In genomic region chr1:186082235-186082937, GRCh38 we compare ENCODE assay signal across 9 cellular contexts.
A peak's percentile ranks its signal among the peaks of the same experiment; 100 is the strongest.
DNase-seq lines count a peak whose midpoint lies in the region; ATAC-seq, FAIRE-seq and TF ChIP-seq lines count a peak whose summit lies in the region.
"Had no signal": no experiment of that assay in that cellular context is flagged by ENCODE, and none has a peak within 500 bp of the region (broad histone marks: within the 10 kb centered on the region; RNA-seq: fewer than 3 reads in every experiment).

No MANE protein-coding gene starts in this region.

- H3K79me1 ChIP-seq in H9 (ENCODE audit: insufficient read depth, low read depth, low read length, poor library complexity, severe bottlenecking) = no peaks in the 10 kb centered on the region

- H3T11ph ChIP-seq in H9 (ENCODE audit: low read length) = no peak overlapping the region

- peak overlapping the region; percentile 22 for H3K4me3 ChIP-seq in OCI-LY7 (ENCODE audit: low read depth, low read length, poor library complexity, severe bottlenecking)
- H3K4me3 ChIP-seq in lower lobe of right lung = no peak overlapping the region
- no peak overlapping the region for H3K4me3 ChIP-seq in aorta (ENCODE audit: low read length in 2 of 2)
- H3K4me3 ChIP-seq: A549 had no signal

- no TSS peak for BruUV-seq in OCI-LY7 (replicated peaks; lab: Mats Ljungman, UMichigan)

- no peaks in the 10 kb centered on the region for H3K79me2 ChIP-seq in H9 (ENCODE audit: insufficient read depth, low read length)
- no peaks in the 10 kb centered on the region for H3K79me2 ChIP-seq in OCI-LY7 (ENCODE audit: insufficient read depth, low read depth, low read length)

- peak overlapping the region in 2 of 3 experiments; percentile 6 to 88; a peak in 3 of 7 replicates for H3K27ac Mint-ChIP-seq in H9

- no peaks in the 10 kb centered on the region for H3K36me3 Mint-ChIP-seq in H9 (ENCODE audit: insufficient read depth in 1 of 3, low read depth in 3 of 3)

- TF ChIP-seq CTCF in H9 (conservative IDR thresholded peaks at IDR 0.05) = no peak
- TF ChIP-seq CTCF in OCI-LY7 (conservative IDR thresholded peaks at IDR 0.05; ENCODE audit: low read length) = no peak
- TF ChIP-seq CTCF in lower lobe of right lung (IDR thresholded peaks at IDR 0.05) = no peak

- H3K9ac ChIP-seq in H9 (ENCODE audit: extremely low read depth, insufficient read length, low read length) = no peak overlapping the region

- no peak overlapping the region for H3K56ac ChIP-seq in H9 (ENCODE audit: insufficient read length, low read depth, low read length)

- no peaks in the 10 kb centered on the region for H3K9me3 Mint-ChIP-seq in H9

- H2AK5ac ChIP-seq in H9 (ENCODE audit: insufficient read length, low read length) = no peak overlapping the region

- H3K23ac ChIP-seq in H9 (ENCODE audit: insufficient read length, low read depth, low read length) = no peak overlapping the region

- intact Hi-C loops in OCI-LY7 (cut with micrococcal nuclease; ENCODE audit: unreplicated experiment) (no loop called here), lower lobe of right lung (cut with DNase I) (no loop called here), aorta (cut with DNase I) (no loop called here)

- no peak overlapping the region for H3K14ac ChIP-seq in H9 (ENCODE audit: insufficient read depth, low read length)

- H3K36me3 ChIP-seq in OCI-LY7 (ENCODE audit: insufficient read depth, low read length) (no peaks in the 10 kb centered on the region), lower lobe of right lung (no peaks in the 10 kb centered on the region), aorta (ENCODE audit: control insufficient read depth in 1 of 2, insufficient read depth in 2 of 2, low read length in 1 of 2) (peaks cover 6% of the 10 kb centered on the region in 2 donors)

- H2BK12ac ChIP-seq in H9 (ENCODE audit: insufficient read length, low read depth, low read length) = no peak overlapping the region

- no CpG with 5 or more reads among the region's 6 CpGs for WGBS in H9 (ENCODE audit: extremely low coverage, insufficient read length, low lambda C conversion rate)
- WGBS in aorta, 2 donors = 44 to 49% methylated on average over 6 of the region's 6 CpGs

- CTCF ChIA-PET in OCI-LY7 (lab: Charles Lee; ENCODE audit: unreplicated experiment) = no interaction called here

- peak; percentile 65 to 83 for ATAC-seq in lower lobe of right lung
- peak; percentile 40 for ATAC-seq in aorta (ENCODE audit: low FRiP score)
- ATAC-seq: A549 had no signal

- H3K27ac ChIP-seq in H9 (ENCODE audit: insufficient read length, low read depth, low read length) (no peak overlapping the region), OCI-LY7 (ENCODE audit: low read depth, low read length, poor library complexity, severe bottlenecking) (peak overlapping the region; percentile 14), lower lobe of right lung (peak overlapping the region; percentile 14), aorta (ENCODE audit: low read depth in 1 of 2, low read length in 2 of 2) (peak overlapping the region in 1 of 2 donors; percentile 54)
- H3K27ac ChIP-seq: A549 had no signal

- H3K23me2 ChIP-seq in H9 (ENCODE audit: insufficient read length, low read depth, low read length, poor library complexity, severe bottlenecking) = no peaks in the 10 kb centered on the region

- H2BK120ac ChIP-seq in H9 (ENCODE audit: low read depth, low read length, poor library complexity, severe bottlenecking) = no peak overlapping the region

- H3K9me3 ChIP-seq in H9 (ENCODE audit: control insufficient read depth, low read depth, low read length) (no peaks in the 10 kb centered on the region), OCI-LY7 (ENCODE audit: low read length) (no peaks in the 10 kb centered on the region), lower lobe of right lung (no peaks in the 10 kb centered on the region), aorta (ENCODE audit: control insufficient read depth, low read length) (no peaks in the 10 kb centered on the region)
- H3K9me3 ChIP-seq: A549 had no signal

- H4K8ac ChIP-seq in H9 (replicated peaks; ENCODE audit: insufficient read length, low read depth, low read length) = no peak overlapping the region

- H4K5ac ChIP-seq in H9 (ENCODE audit: insufficient read length, low read depth, low read length) = no peak overlapping the region

- no peak overlapping the region for H3K4ac ChIP-seq in H9 (ENCODE audit: low read depth, low read length)

- no peak overlapping the region for H2BK5ac ChIP-seq in H9 (ENCODE audit: insufficient read length, low read length)

- H3K4me2 ChIP-seq in H9 (ENCODE audit: insufficient read depth, insufficient read length, low read length) = no peak overlapping the region
- H3K4me2 ChIP-seq in OCI-LY7 (ENCODE audit: low read length) = peak overlapping the region; percentile 69
- H3K4me2 ChIP-seq: A549 had no signal

- no peak overlapping the region for H3K4me3 Mint-ChIP-seq in H9

- no peak overlapping the region for H2AFZ ChIP-seq in H9 (ENCODE audit: low read length)
- H2AFZ ChIP-seq in OCI-LY7 (ENCODE audit: low read length) = peak overlapping the region; percentile 65; the same call in 1 of the 2 replicates

- H3K4me1 ChIP-seq in H9 (ENCODE audit: insufficient read depth, low read length) (no peaks in the 10 kb centered on the region), OCI-LY7 (ENCODE audit: insufficient read depth, low read length, poor library complexity, severe bottlenecking) (peaks cover 24% of the 10 kb centered on the region), lower lobe of right lung (no peaks in the 10 kb centered on the region), aorta (ENCODE audit: control insufficient read depth in 1 of 2, insufficient read depth in 2 of 2, low read length in 2 of 2) (no peaks in the 10 kb centered on the region)
- H3K4me1 ChIP-seq: A549 had no signal

- H4K20me1 ChIP-seq in H9 (ENCODE audit: control insufficient read depth, insufficient read depth, insufficient read length) (no peaks in the 10 kb centered on the region), OCI-LY7 (ENCODE audit: insufficient read depth, low read length) (no peaks in the 10 kb centered on the region)

- H3K27me3 Mint-ChIP-seq in H9 (ENCODE audit: low read depth) = no peaks in the 10 kb centered on the region

- POLR2A ChIA-PET in OCI-LY7 (lab: Charles Lee) = interaction anchor here (0.6 to 1.6 kb wide), 8 partner anchors 9 to 305 kb away, joined by 3 to 5 read pairs (median 4); no protein-coding TSS in a partner anchor

- no peaks in the 10 kb centered on the region for H3K9me2 ChIP-seq in OCI-LY7 (ENCODE audit: insufficient read depth, low read length)

- in situ Hi-C loops in KBM-7 (cut with MboI; ENCODE audit: low pct_unique_long_range_greater_than_20kb, low sequenced_read_pairs) = no loop called here

- peak; percentile 87 for FAIRE-seq in colon (lab: Jason Lieb, UNC)
- FAIRE-seq: A549 had no signal

- H2BK20ac ChIP-seq in H9 (ENCODE audit: low read depth, low read length, poor library complexity, severe bottlenecking) = no peak overlapping the region

- H4K91ac ChIP-seq in H9 (ENCODE audit: insufficient read length, low read depth, low read length) = no peak overlapping the region

- H3K4me1 Mint-ChIP-seq in H9 = no peaks in the 10 kb centered on the region

- H2BK15ac ChIP-seq in H9 (ENCODE audit: low read depth, low read length) = no peak overlapping the region

- DNase-seq in SIG-M5 treated with dmso at 0.1 percent for 504 hours (lab: John Stamatoyannopoulos, UW; ENCODE audit: unreplicated experiment) = peak; percentile 83
- no peak for DNase-seq in SIG-M5 (lab: John Stamatoyannopoulos, UW)
- no peak for DNase-seq in H9
- DNase-seq in KBM-7 = peak; percentile 95
- peak; percentile 92 for DNase-seq in OCI-LY7 (ENCODE audit: low spot score)
- DNase-seq in lower lobe of right lung = peak; percentile 67
- peak; percentile 74 to 86 for DNase-seq in aorta

- H3K27me3 ChIP-seq in H9 (ENCODE audit: insufficient read depth, low read length) = no peaks in the 10 kb centered on the region
- H3K27me3 ChIP-seq in lower lobe of right lung (ENCODE audit: low read depth) = no peaks in the 10 kb centered on the region
- H3K27me3 ChIP-seq in aorta (ENCODE audit: control insufficient read depth in 1 of 2, insufficient read depth in 2 of 2, low read length in 1 of 2) = no peaks in the 10 kb centered on the region

- no peak overlapping the region for H3K18ac ChIP-seq in H9 (ENCODE audit: insufficient read length, low read depth, low read length)

Comparison
In these comparisons a context has a peak if more than half of its experiments do, and no peak if none do; other contexts are left out.
1. DNase-seq: peak in SIG-M5 treated with dmso at 0.1 percent for 504 hours (single experiment), KBM-7 (single experiment), OCI-LY7 (single experiment), lower lobe of right lung (single experiment) and aorta (2 of 2); none in SIG-M5 (single experiment) and H9 (single experiment).